ENCODE assay signal across 8 cellular contexts in the genomic region with DNA sequence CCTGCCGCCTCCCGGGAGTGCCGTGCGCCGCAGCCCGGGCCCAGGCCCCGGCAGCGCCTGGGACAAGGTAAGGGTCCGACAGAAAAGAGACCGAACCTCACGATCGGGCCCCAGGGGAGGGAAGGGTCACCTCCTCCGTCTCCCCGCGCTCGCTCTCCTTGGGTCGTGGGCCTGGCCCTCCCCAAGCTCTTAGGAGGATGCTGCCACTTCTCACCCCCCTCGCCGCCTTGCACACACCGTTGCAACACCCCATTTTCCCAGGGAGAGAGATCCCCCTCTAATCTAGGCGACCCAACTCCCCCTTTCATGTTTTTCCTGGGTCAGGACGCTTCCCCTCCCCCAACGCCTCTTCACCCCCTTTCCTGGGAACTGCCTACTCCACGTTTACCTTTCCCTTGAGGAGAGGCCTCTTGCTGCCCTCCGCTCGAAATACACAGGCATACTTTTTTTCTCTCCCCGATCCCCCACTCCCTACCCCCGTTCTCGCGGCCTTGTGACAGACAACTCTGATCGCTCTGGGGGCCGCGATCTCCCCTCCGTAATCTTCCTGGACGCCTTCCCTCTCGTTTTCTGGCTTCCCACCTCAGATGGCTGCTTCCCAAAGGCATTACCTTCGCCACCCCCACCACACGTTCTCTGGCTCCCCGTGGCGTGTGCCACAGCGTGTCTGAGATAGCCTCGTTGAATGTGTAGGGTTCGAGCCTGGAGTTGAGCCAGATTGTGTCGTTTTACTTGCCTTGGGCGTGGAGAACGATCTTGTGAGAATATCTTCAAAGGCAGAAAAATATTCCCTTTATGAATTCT. TPM values are rescaled to one million over a fixed set of nuclear protein-coding genes. Genes with fewer than 3 reads are reported as not detected.
DNase-seq lines count a peak whose midpoint lies in the region; ATAC-seq and TF ChIP-seq lines count a peak whose summit lies in the region.

No MANE protein-coding gene starts in this region.

- POLR2A ChIA-PET in activated CD4-positive, alpha-beta T cell treated with anti-CD3 and anti-CD28 coated beads, Interleukin-2, amount 10 ng/mL, durations not matched to agents 7 days and 5 days (lab: Charles Lee), result interaction anchor here (0.6 to 2.7 kb wide), 2 partner anchors 36 to 842 kb away, joined by 3 to 29 read pairs; a partner anchor contains a TSS

- peak overlapping the region; percentile 82 for H3K4me2 ChIP-seq in DND-41 (ENCODE audit: insufficient read depth, low read length)
- H3K4me2 ChIP-seq in Karpas-422 (ENCODE audit: low read depth, low read length, poor library complexity, severe bottlenecking), result peak overlapping the region; percentile 94

- no peaks in the 10 kb centered on the region for H3K9me3 Mint-ChIP-seq in activated CD4-positive, alpha-beta T cell treated with anti-CD3 and anti-CD28 coated beads, Interleukin-2, amount 10 ng/mL, durations not matched to agents 7 days and 5 days
- no peaks in the 10 kb centered on the region for H3K9me3 Mint-ChIP-seq in memory B cell

- no peak for TF ChIP-seq CTCF in DND-41 (IDR thresholded peaks at IDR 0.05; ENCODE audit: borderline replicate concordance, extremely low read depth, low read length, poor library complexity, severe bottlenecking)

- H3K4me3 ChIP-seq in DND-41 (ENCODE audit: low read depth in 1 of 2, low read length in 2 of 2) (peak overlapping the region; percentile 68 to 87), Karpas-422 (ENCODE audit: low read length) (peak overlapping the region; percentile 96), ectodermal cell (ENCODE audit: insufficient read depth, low read depth, low read length) (peak overlapping the region; percentile 90)

- 0% methylated on average over 46 of the region's 46 CpGs for WGBS in ectodermal cell, 2 experiments

- no peaks in the 10 kb centered on the region for H3K9me2 ChIP-seq in Karpas-422 (replicated peaks; ENCODE audit: insufficient read depth, low read length)

- DNase-seq in DND-41, result peak; percentile 54
- DNase-seq in Karpas-422, result peak; percentile 72
- DNase-seq in activated CD4-positive, alpha-beta T cell treated with anti-CD3 and anti-CD28 coated beads, Interleukin-2, amount 10 ng/mL, durations not matched to agents 7 days and 5 days, result peak; percentile 38
- peak; percentile 12 to 73 for DNase-seq in memory B cell (ENCODE audit: low spot score in 2 of 2)
- DNase-seq in stimulated activated naive CD4-positive, alpha-beta T cell treated with Interleukin-2 at 50 U/mL for 16 hours (lab: John Stamatoyannopoulos, UW), result peak; percentile 49
- DNase-seq in GDM1 (lab: John Stamatoyannopoulos, UW), result no peak

- CTCF ChIA-PET in activated CD4-positive, alpha-beta T cell treated with anti-CD3 and anti-CD28 coated beads, Interleukin-2, amount 10 ng/mL, durations not matched to agents 7 days and 5 days (lab: Charles Lee), result interaction anchor here (1.6 kb wide), 1 partner anchor 19 kb away, joined by 4 read pairs; no protein-coding TSS in a partner anchor

- no peaks in the 10 kb centered on the region for H3K27me3 Mint-ChIP-seq in activated CD4-positive, alpha-beta T cell treated with anti-CD3 and anti-CD28 coated beads, Interleukin-2, amount 10 ng/mL, durations not matched to agents 7 days and 5 days
- H3K27me3 Mint-ChIP-seq in memory B cell, result no peaks in the 10 kb centered on the region

- H3K27ac ChIP-seq in DND-41 (ENCODE audit: low read length) (peak overlapping the region; percentile 86), Karpas-422 (ENCODE audit: low read length) (peak overlapping the region; percentile 82), ectodermal cell (ENCODE audit: insufficient read depth, low read depth, low read length, poor library complexity, severe bottlenecking) (peak overlapping the region; percentile 82)

- H3K4me1 Mint-ChIP-seq in activated CD4-positive, alpha-beta T cell treated with anti-CD3 and anti-CD28 coated beads, Interleukin-2, amount 10 ng/mL, durations not matched to agents 7 days and 5 days, result peaks cover 67% of the 10 kb centered on the region
- peaks cover 54% of the 10 kb centered on the region for H3K4me1 Mint-ChIP-seq in memory B cell

- H3K36me3 ChIP-seq in DND-41 (ENCODE audit: insufficient read depth, low read length) (peaks cover 34% of the 10 kb centered on the region), Karpas-422 (ENCODE audit: insufficient read depth, low read length) (peaks cover 23% of the 10 kb centered on the region), ectodermal cell (ENCODE audit: control insufficient read depth, insufficient read depth, low read length) (peaks cover 11% of the 10 kb centered on the region)

- H3K4me1 ChIP-seq in DND-41 (ENCODE audit: insufficient read depth, low read length) (peaks cover 71% of the 10 kb centered on the region), Karpas-422 (ENCODE audit: low read length) (peaks cover 64% of the 10 kb centered on the region), ectodermal cell (ENCODE audit: control insufficient read depth, insufficient read depth, low read length) (peaks cover 32% of the 10 kb centered on the region)

- peaks cover 34% of the 10 kb centered on the region for H3K36me3 Mint-ChIP-seq in activated CD4-positive, alpha-beta T cell treated with anti-CD3 and anti-CD28 coated beads, Interleukin-2, amount 10 ng/mL, durations not matched to agents 7 days and 5 days (ENCODE audit: low read depth)
- peaks cover 6% of the 10 kb centered on the region for H3K36me3 Mint-ChIP-seq in memory B cell

- H3K9ac ChIP-seq in DND-41 (ENCODE audit: low read depth, low read length) (peak overlapping the region; percentile 94), Karpas-422 (ENCODE audit: low read length) (peak overlapping the region; percentile 97)

- H3K79me2 ChIP-seq in DND-41 (ENCODE audit: insufficient read depth, low read length) (peaks cover 89% of the 10 kb centered on the region), Karpas-422 (ENCODE audit: low read length) (peaks cover 88% of the 10 kb centered on the region)

- ATAC-seq in DND-41 (ENCODE audit: insufficient read depth, low read depth) (no peak), memory B cell (ENCODE audit: low read depth) (no peak), GM21515 (IDR thresholded peaks at IDR 0.05; ENCODE audit: unreplicated experiment) (no peak)

- peak overlapping the region; percentile 95 for H3K27ac Mint-ChIP-seq in activated CD4-positive, alpha-beta T cell treated with anti-CD3 and anti-CD28 coated beads, Interleukin-2, amount 10 ng/mL, durations not matched to agents 7 days and 5 days
- H3K27ac Mint-ChIP-seq in memory B cell, result peak overlapping the region; percentile 98

- H2AFZ ChIP-seq in DND-41 (ENCODE audit: low read depth, low read length) (peak overlapping the region; percentile 59), Karpas-422 (ENCODE audit: low read length) (no peak overlapping the region)

- H4K20me1 ChIP-seq in DND-41 (ENCODE audit: insufficient read depth, low read length) (peaks cover 79% of the 10 kb centered on the region), Karpas-422 (ENCODE audit: insufficient read depth, low read depth, low read length) (peaks cover 71% of the 10 kb centered on the region)

- no peaks in the 10 kb centered on the region for H3K27me3 ChIP-seq in DND-41 (ENCODE audit: insufficient read depth, low read length, poor library complexity)
- H3K27me3 ChIP-seq in Karpas-422 (ENCODE audit: low read length), result no peaks in the 10 kb centered on the region
- no peaks in the 10 kb centered on the region for H3K27me3 ChIP-seq in ectodermal cell (ENCODE audit: control insufficient read depth, insufficient read depth, low read length, poor library complexity, severe bottlenecking)

- H3K9me3 ChIP-seq in DND-41 (ENCODE audit: insufficient read depth, low read length, severe bottlenecking) (no peaks in the 10 kb centered on the region), Karpas-422 (ENCODE audit: low read length) (no peaks in the 10 kb centered on the region), ectodermal cell (ENCODE audit: control insufficient read depth, low read length) (no peaks in the 10 kb centered on the region)

- peak overlapping the region; percentile 91 for H3K4me3 Mint-ChIP-seq in activated CD4-positive, alpha-beta T cell treated with anti-CD3 and anti-CD28 coated beads, Interleukin-2, amount 10 ng/mL, durations not matched to agents 7 days and 5 days
- H3K4me3 Mint-ChIP-seq in memory B cell, result peak overlapping the region; percentile 97

RNA-seq across cellular contexts. Expression of a gene that starts 0.7 kb away (rescaled TPM):
- 72.4 and 111 TPM in 2 replicates for total RNA-seq in Karpas-422 (2014; rRNA removed; shearing (Covaris generic); ENCODE audit: low replicate concordance)
- 100 to 1,000 TPM; 111 to 129 TPM for total RNA-seq in activated CD4-positive, alpha-beta T cell treated with anti-CD3 and anti-CD28 coated beads, Interleukin-2, amount 10 ng/mL, durations not matched to agents 7 days and 5 days
- 215 TPM for polyA plus RNA-seq in ectodermal cell (2013, experiment 1 of 4)
- 241 TPM for polyA plus RNA-seq in ectodermal cell (2013, experiment 2 of 4)
- polyA plus RNA-seq in ectodermal cell (2013, experiment 3 of 4), result 208 TPM
- polyA plus RNA-seq in ectodermal cell (2013, experiment 4 of 4), result 239 TPM

RNA-seq across cellular contexts. Expression of a gene that starts 35.3 kb away (rescaled TPM):
- 28.2 and 50.4 TPM in 2 replicates for total RNA-seq in Karpas-422 (2014; rRNA removed; shearing (Covaris generic); ENCODE audit: low replicate concordance)
- 10 to 100 TPM; 46.6 to 48.0 TPM for total RNA-seq in activated CD4-positive, alpha-beta T cell treated with anti-CD3 and anti-CD28 coated beads, Interleukin-2, amount 10 ng/mL, durations not matched to agents 7 days and 5 days
- polyA plus RNA-seq in ectodermal cell (2013, experiment 1 of 4), result 61.2 TPM
- 58.7 TPM for polyA plus RNA-seq in ectodermal cell (2013, experiment 2 of 4)
- 48.4 TPM for polyA plus RNA-seq in ectodermal cell (2013, experiment 3 of 4)
- 54.1 TPM for polyA plus RNA-seq in ectodermal cell (2013, experiment 4 of 4)
